In genomic region chr11:126884192-126884973, GRCh38 we compare ENCODE assay signal across 21 cellular contexts.
"Had no signal": no experiment of that assay in that cellular context is flagged by ENCODE, and none has a peak within 500 bp of the region (broad histone marks: within the 10 kb centered on the region; RNA-seq: fewer than 3 reads in every experiment).

No MANE protein-coding gene starts in this region.

- DNase-seq: colonic mucosa; dermis blood vessel endothelial cell; foreskin melanocyte; heart left ventricle; hypothalamus; mammary epithelial cell; naive thymus-derived CD4-positive, alpha-beta T cell; posterior cingulate gyrus; stimulated activated CD4-positive, alpha-beta T cell treated with anti-CD3 and anti-CD28 coated beads, Interleukin-4, amount 100 ng/mL, for 1 hour; stimulated activated CD8-positive, alpha-beta memory T cell treated with anti-CD3 and anti-CD28 coated beads, Interleukin-4, amount 100 ng/mL, for 48 hours; stimulated activated naive CD8-positive, alpha-beta T cell treated with anti-CD3 and anti-CD28 coated beads, Interleukin-15, Interleukin-2, amounts not matched to agents 100 U/mL and 50 U/mL, for 24 hours; thyroid gland had no signal

- H3K27me3 ChIP-seq: colonic mucosa, heart left ventricle, right atrium auricular region, suprapubic skin, thyroid gland had no signal

- H3K4me1 ChIP-seq: colonic mucosa, heart left ventricle, right atrium auricular region, suprapubic skin, thyroid gland had no signal

- H3K36me3 Mint-ChIP-seq: naive thymus-derived CD4-positive, alpha-beta T cell; stimulated activated effector memory CD8-positive, alpha-beta T cell treated with anti-CD3 and anti-CD28 coated beads, Interleukin-12 subunit alpha, Interleukin-12 subunit beta, amount 100 ng/mL, for 72 hours; type B pancreatic cell had no signal

- H3K4me3 Mint-ChIP-seq: naive thymus-derived CD4-positive, alpha-beta T cell; stimulated activated effector memory CD8-positive, alpha-beta T cell treated with anti-CD3 and anti-CD28 coated beads, Interleukin-12 subunit alpha, Interleukin-12 subunit beta, amount 100 ng/mL, for 72 hours; type B pancreatic cell had no signal

- ATAC-seq: heart left ventricle; left lobe of liver; naive thymus-derived CD4-positive, alpha-beta T cell; stimulated activated effector memory CD8-positive, alpha-beta T cell treated with anti-CD3 and anti-CD28 coated beads, Interleukin-12 subunit alpha, Interleukin-12 subunit beta, amount 100 ng/mL, for 72 hours; stimulated activated naive CD8-positive, alpha-beta T cell treated with anti-CD3 and anti-CD28 coated beads, Interleukin-15, Interleukin-2, amounts not matched to agents 100 U/mL and 50 U/mL, for 24 hours had no signal

- H3K9me3 Mint-ChIP-seq: stimulated activated effector memory CD8-positive, alpha-beta T cell treated with anti-CD3 and anti-CD28 coated beads, Interleukin-12 subunit alpha, Interleukin-12 subunit beta, amount 100 ng/mL, for 72 hours had no signal

- H3K27ac ChIP-seq: colonic mucosa, heart left ventricle, right atrium auricular region, suprapubic skin, thyroid gland had no signal

- H3K27ac Mint-ChIP-seq: naive thymus-derived CD4-positive, alpha-beta T cell; stimulated activated effector memory CD8-positive, alpha-beta T cell treated with anti-CD3 and anti-CD28 coated beads, Interleukin-12 subunit alpha, Interleukin-12 subunit beta, amount 100 ng/mL, for 72 hours; type B pancreatic cell had no signal

- FAIRE-seq: endothelial cell of umbilical vein, keratinocyte, urothelium cell line had no signal

- H3K4me1 Mint-ChIP-seq: naive thymus-derived CD4-positive, alpha-beta T cell; stimulated activated effector memory CD8-positive, alpha-beta T cell treated with anti-CD3 and anti-CD28 coated beads, Interleukin-12 subunit alpha, Interleukin-12 subunit beta, amount 100 ng/mL, for 72 hours had no signal

- H3K4me3 ChIP-seq: colonic mucosa, heart left ventricle, right atrium auricular region, smooth muscle cell, suprapubic skin, thyroid gland had no signal

- H3K36me3 ChIP-seq: colonic mucosa, heart left ventricle, right atrium auricular region, suprapubic skin, thyroid gland had no signal

- H3K9me3 ChIP-seq: colonic mucosa, heart left ventricle, right atrium auricular region, suprapubic skin, thyroid gland had no signal
